1 cellular context compared by ENCODE assay signal in the genomic region with DNA sequence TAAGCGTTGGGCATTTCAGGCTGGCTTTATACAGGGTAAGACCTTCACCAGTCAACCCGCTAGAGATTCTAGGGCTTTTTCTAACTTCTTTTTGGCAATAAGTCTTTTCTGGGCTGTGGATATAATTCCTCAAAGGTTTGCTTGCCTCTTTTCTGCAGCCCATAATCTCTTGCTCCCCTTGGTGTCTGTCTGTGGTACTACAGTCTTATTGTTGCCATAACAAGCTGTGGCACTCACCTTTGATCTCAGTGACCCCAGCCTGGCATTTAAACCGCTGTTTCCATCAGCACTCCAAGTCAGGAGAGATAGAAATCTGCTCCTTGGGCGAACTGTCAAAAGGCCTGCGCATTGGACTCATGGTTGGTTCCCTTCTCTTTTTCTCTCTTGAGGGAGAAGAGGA.
TF ChIP-seq lines count a peak whose summit lies in the region.

No MANE protein-coding gene starts in this region.

TF ChIP-seq in HepG2, 621 proteins besides CTCF, POLR2A, EP300 and RAD21 (continued from another document):
- no peak for TF ChIP-seq ZNF687 (CRISPR knock-in tag; IDR thresholded peaks at IDR 0.05)
- TF ChIP-seq MBNL3 (CRISPR knock-in tag; conservative IDR thresholded peaks at IDR 0.05) = no peak
- no peak for TF ChIP-seq SOX6 (IDR thresholded peaks at IDR 0.05)
- peak; percentile 43; the same call in 1 of the 2 replicates for TF ChIP-seq SOX6 (CRISPR knock-in tag; IDR thresholded peaks at IDR 0.05)
- peak; percentile 51 for TF ChIP-seq SAP130 (CRISPR knock-in tag; IDR thresholded peaks at IDR 0.05; ENCODE audit: low read depth)
- TF ChIP-seq ZBTB20 (CRISPR knock-in tag; IDR thresholded peaks at IDR 0.05; ENCODE audit: borderline replicate concordance, low read depth) = no peak
- TF ChIP-seq TGIF2 (CRISPR knock-in tag; IDR thresholded peaks at IDR 0.05) = no peak
- TF ChIP-seq HNF4G (IDR thresholded peaks at IDR 0.05; ENCODE audit: borderline replicate concordance, low read depth, low read length) = peak; percentile 45; the same call in 1 of the 2 replicates
- no peak for TF ChIP-seq HNF4G (CRISPR knock-in tag; IDR thresholded peaks at IDR 0.05; ENCODE audit: borderline replicate concordance, low read depth)
- TF ChIP-seq BORCS8-MEF2B (CRISPR knock-in tag; IDR thresholded peaks at IDR 0.05) = no peak
- TF ChIP-seq, protein P1, sequence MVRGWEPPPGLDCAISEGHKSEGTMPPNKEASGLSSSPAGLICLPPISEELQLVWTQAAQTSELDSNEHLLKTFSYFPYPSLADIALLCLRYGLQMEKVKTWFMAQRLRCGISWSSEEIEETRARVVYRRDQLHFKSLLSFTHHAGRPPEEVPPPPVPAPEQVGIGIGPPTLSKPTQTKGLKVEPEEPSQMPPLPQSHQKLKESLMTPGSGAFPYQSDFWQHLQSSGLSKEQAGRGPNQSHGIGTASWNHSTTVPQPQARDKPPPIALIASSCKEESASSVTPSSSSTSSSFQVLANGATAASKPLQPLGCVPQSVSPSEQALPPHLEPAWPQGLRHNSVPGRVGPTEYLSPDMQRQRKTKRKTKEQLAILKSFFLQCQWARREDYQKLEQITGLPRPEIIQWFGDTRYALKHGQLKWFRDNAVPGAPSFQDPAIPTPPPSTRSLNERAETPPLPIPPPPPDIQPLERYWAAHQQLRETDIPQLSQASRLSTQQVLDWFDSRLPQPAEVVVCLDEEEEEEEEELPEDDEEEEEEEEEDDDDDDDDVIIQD (CRISPR knock-in tag; IDR thresholded peaks at IDR 0.05; ENCODE audit: low read depth) = peak; percentile 45; the same call in 1 of the 2 replicates
- TF ChIP-seq GRHL1 (CRISPR knock-in tag; conservative IDR thresholded peaks at IDR 0.05) = no peak
- TF ChIP-seq DNMT1 (CRISPR knock-in tag; IDR thresholded peaks at IDR 0.05) = no peak
- TF ChIP-seq ARID3A (IDR thresholded peaks at IDR 0.05; ENCODE audit: low read depth, low read length) = 0 out of 2 replicates have a peak, but pooled peaks have one; percentile 35
- TF ChIP-seq FOSL2 (CRISPR knock-in tag; IDR thresholded peaks at IDR 0.05) = peak; percentile 60; the same call in 1 of the 2 replicates
- peak; percentile 78 for TF ChIP-seq NR2F2 (IDR thresholded peaks at IDR 0.05; ENCODE audit: borderline replicate concordance, low read depth)
- no peak for TF ChIP-seq ZNF143 (CRISPR knock-in tag; IDR thresholded peaks at IDR 0.05)
- TF ChIP-seq ZNF660 (CRISPR knock-in tag; IDR thresholded peaks at IDR 0.05; ENCODE audit: borderline replicate concordance, low read depth) = no peak
- no peak for TF ChIP-seq DZIP1 (CRISPR knock-in tag; IDR thresholded peaks at IDR 0.05)
- peak; percentile 86 for TF ChIP-seq SMC3 (IDR thresholded peaks at IDR 0.05; ENCODE audit: low read length)
- TF ChIP-seq RXRA (CRISPR knock-in tag; IDR thresholded peaks at IDR 0.05) = peak; percentile 24; the same call in 1 of the 2 replicates
- no peak for TF ChIP-seq MXD4 (CRISPR knock-in tag; IDR thresholded peaks at IDR 0.05)
- TF ChIP-seq FOXK2 (IDR thresholded peaks at IDR 0.05) = no peak
- no peak for TF ChIP-seq ZNF589 (CRISPR knock-in tag; conservative IDR thresholded peaks at IDR 0.05)
- no peak for TF ChIP-seq HNRNPUL1 (IDR thresholded peaks at IDR 0.05; ENCODE audit: low read depth, low read length)
- peak; percentile 71 for TF ChIP-seq RARA (CRISPR knock-in tag; IDR thresholded peaks at IDR 0.05)
- TF ChIP-seq, protein P2, sequence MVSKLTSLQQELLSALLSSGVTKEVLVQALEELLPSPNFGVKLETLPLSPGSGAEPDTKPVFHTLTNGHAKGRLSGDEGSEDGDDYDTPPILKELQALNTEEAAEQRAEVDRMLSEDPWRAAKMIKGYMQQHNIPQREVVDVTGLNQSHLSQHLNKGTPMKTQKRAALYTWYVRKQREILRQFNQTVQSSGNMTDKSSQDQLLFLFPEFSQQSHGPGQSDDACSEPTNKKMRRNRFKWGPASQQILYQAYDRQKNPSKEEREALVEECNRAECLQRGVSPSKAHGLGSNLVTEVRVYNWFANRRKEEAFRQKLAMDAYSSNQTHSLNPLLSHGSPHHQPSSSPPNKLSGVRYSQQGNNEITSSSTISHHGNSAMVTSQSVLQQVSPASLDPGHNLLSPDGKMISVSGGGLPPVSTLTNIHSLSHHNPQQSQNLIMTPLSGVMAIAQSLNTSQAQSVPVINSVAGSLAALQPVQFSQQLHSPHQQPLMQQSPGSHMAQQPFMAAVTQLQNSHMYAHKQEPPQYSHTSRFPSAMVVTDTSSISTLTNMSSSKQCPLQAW (CRISPR knock-in tag; IDR thresholded peaks at IDR 0.05) = no peak
- no peak for TF ChIP-seq ZNF672 (CRISPR knock-in tag; IDR thresholded peaks at IDR 0.05)
- TF ChIP-seq ZFP37 (CRISPR knock-in tag; IDR thresholded peaks at IDR 0.05; ENCODE audit: borderline replicate concordance) = no peak
- TF ChIP-seq XBP1 (CRISPR knock-in tag; IDR thresholded peaks at IDR 0.05) = no peak
- TF ChIP-seq NR2F1 (CRISPR knock-in tag; IDR thresholded peaks at IDR 0.05) = peak; percentile 90 to 96
- TF ChIP-seq CENPX (CRISPR knock-in tag; IDR thresholded peaks at IDR 0.05) = no peak
